Comparison of ENCODE assay signal across 1 cellular context in genomic region chr1:37071829-37072228, GRCh38.
TF ChIP-seq lines count a peak whose summit lies in the region.

No MANE protein-coding gene starts in this region.

TF ChIP-seq in K562, 482 proteins besides CTCF, POLR2A, EP300 and RAD21 (continued from another document):
- TF ChIP-seq ZNF407 (IDR thresholded peaks at IDR 0.05; ENCODE audit: low read depth) = no peak
